ENCODE assay signal across 29 cellular contexts in genomic region chr4:113834302-113834701, GRCh38.
"Had no signal": no experiment of that assay in that cellular context is flagged by ENCODE, and none has a peak within 500 bp of the region (broad histone marks: within the 10 kb centered on the region; RNA-seq: fewer than 3 reads in every experiment).

No MANE protein-coding gene starts in this region.

- DNase-seq: activated CD4-positive, alpha-beta memory T cell treated with anti-CD3 and anti-CD28 coated beads for 36 hours; activated CD4-positive, alpha-beta T cell treated with anti-CD3 and anti-CD28 coated beads, Interleukin-2, amount 10 ng/mL, durations not matched to agents 7 days and 5 days; activated CD4-positive, CD25-positive, alpha-beta regulatory T cell; activated CD8-positive, alpha-beta memory T cell treated with anti-CD3 and anti-CD28 coated beads for 24 hours; activated gamma-delta T cell treated with Interleukin-2 at 50 U/mL for 16 hours; activated naive CD4-positive, alpha-beta T cell treated with anti-CD3 and anti-CD28 coated beads, Interleukin-2, amount 10 ng/mL, durations not matched to agents 7 days and 5 days; activated naive CD8-positive, alpha-beta T cell treated with anti-CD3 and anti-CD28 coated beads for 36 hours; activated T-cell treated with anti-CD3 and anti-CD28 coated beads, Interleukin-2, amount 50 U/mL, for 72 hours; adrenal gland; anterior cingulate cortex; central memory CD4-positive, alpha-beta T cell; Karpas-422; MM.1S; NCI-H1105 treated with DMSO at 0.1 percent for 48 hours; NCI-H1436 treated with DMSO at 0.1 percent for 48 hours; NCI-H187; NCI-H2081; NCI-H2171 treated with DMSO at 0.1 percent for 48 hours; NCI-H526; NK-92 treated with Interleukin-12 subunit alpha and Interleukin-12 subunit beta, amount 100 ng/mL, for 24 hours; OCI-M1; Peyer's patch; Right ventricle myocardium superior; SJCRH30; T-helper 17 cell; T1000 had no signal

- H3K4me3 ChIP-seq: adrenal gland, Peyer's patch, SJCRH30 had no signal

- H3K4me1 Mint-ChIP-seq: activated CD4-positive, alpha-beta T cell treated with anti-CD3 and anti-CD28 coated beads, Interleukin-2, amount 10 ng/mL, durations not matched to agents 7 days and 5 days; activated naive CD4-positive, alpha-beta T cell treated with anti-CD3 and anti-CD28 coated beads, Interleukin-2, amount 10 ng/mL, durations not matched to agents 7 days and 5 days had no signal

- H3K27ac ChIP-seq: adrenal gland, Peyer's patch, RWPE1, SJCRH30, VCaP had no signal

- H3K27me3 ChIP-seq: adrenal gland, Peyer's patch, SJCRH30 had no signal

- H3K36me3 Mint-ChIP-seq: activated CD4-positive, alpha-beta memory T cell treated with anti-CD3 and anti-CD28 coated beads for 36 hours; activated naive CD4-positive, alpha-beta T cell treated with anti-CD3 and anti-CD28 coated beads, Interleukin-2, amount 10 ng/mL, durations not matched to agents 7 days and 5 days had no signal

- H3K4me1 ChIP-seq: adrenal gland, Peyer's patch had no signal

- H3K36me3 ChIP-seq: adrenal gland, Peyer's patch, SJCRH30 had no signal

- ATAC-seq: activated T-cell treated with anti-CD3 and anti-CD28 coated beads, Interleukin-2, amount 50 U/mL, for 72 hours; T-helper 17 cell had no signal

- H3K27ac Mint-ChIP-seq: activated CD4-positive, alpha-beta memory T cell treated with anti-CD3 and anti-CD28 coated beads for 36 hours; activated CD4-positive, alpha-beta T cell treated with anti-CD3 and anti-CD28 coated beads, Interleukin-2, amount 10 ng/mL, durations not matched to agents 7 days and 5 days; activated naive CD4-positive, alpha-beta T cell treated with anti-CD3 and anti-CD28 coated beads, Interleukin-2, amount 10 ng/mL, durations not matched to agents 7 days and 5 days; activated naive CD8-positive, alpha-beta T cell treated with anti-CD3 and anti-CD28 coated beads for 36 hours; activated T-cell treated with anti-CD3 and anti-CD28 coated beads, Interleukin-2, amount 50 U/mL, for 72 hours; activated T-helper 2 cell treated with anti-CD3 and anti-CD28 coated beads, Interferon-gamma antibody, Interleukin-2, Interleukin-4, amounts not matched to agents 10 μg/mL and 5 μg/mL and 100 μg/mL, durations not matched to agents 14 hours and 24 hours and 36 hours; T-helper 17 cell had no signal

- H3K9me3 ChIP-seq: adrenal gland, Peyer's patch, SJCRH30 had no signal

- H3K27me3 Mint-ChIP-seq: activated CD4-positive, alpha-beta memory T cell treated with anti-CD3 and anti-CD28 coated beads for 36 hours; activated CD4-positive, alpha-beta T cell treated with anti-CD3 and anti-CD28 coated beads, Interleukin-2, amount 10 ng/mL, durations not matched to agents 7 days and 5 days; activated naive CD4-positive, alpha-beta T cell treated with anti-CD3 and anti-CD28 coated beads, Interleukin-2, amount 10 ng/mL, durations not matched to agents 7 days and 5 days had no signal

- H3K4me3 Mint-ChIP-seq: activated CD4-positive, alpha-beta memory T cell treated with anti-CD3 and anti-CD28 coated beads for 36 hours; activated CD4-positive, alpha-beta T cell treated with anti-CD3 and anti-CD28 coated beads, Interleukin-2, amount 10 ng/mL, durations not matched to agents 7 days and 5 days; activated naive CD4-positive, alpha-beta T cell treated with anti-CD3 and anti-CD28 coated beads, Interleukin-2, amount 10 ng/mL, durations not matched to agents 7 days and 5 days; activated naive CD8-positive, alpha-beta T cell treated with anti-CD3 and anti-CD28 coated beads for 36 hours; activated T-cell treated with anti-CD3 and anti-CD28 coated beads, Interleukin-2, amount 50 U/mL, for 72 hours; T-helper 17 cell had no signal

- H3K9me3 Mint-ChIP-seq: activated CD4-positive, alpha-beta memory T cell treated with anti-CD3 and anti-CD28 coated beads for 36 hours; activated CD4-positive, alpha-beta T cell treated with anti-CD3 and anti-CD28 coated beads, Interleukin-2, amount 10 ng/mL, durations not matched to agents 7 days and 5 days; activated naive CD4-positive, alpha-beta T cell treated with anti-CD3 and anti-CD28 coated beads, Interleukin-2, amount 10 ng/mL, durations not matched to agents 7 days and 5 days; activated naive CD8-positive, alpha-beta T cell treated with anti-CD3 and anti-CD28 coated beads for 36 hours; activated T-helper 2 cell treated with anti-CD3 and anti-CD28 coated beads, Interferon-gamma antibody, Interleukin-2, Interleukin-4, amounts not matched to agents 10 μg/mL and 5 μg/mL and 100 μg/mL, durations not matched to agents 14 hours and 24 hours and 36 hours had no signal
